ENCODE assay signal across 8 cellular contexts in the genomic region with DNA sequence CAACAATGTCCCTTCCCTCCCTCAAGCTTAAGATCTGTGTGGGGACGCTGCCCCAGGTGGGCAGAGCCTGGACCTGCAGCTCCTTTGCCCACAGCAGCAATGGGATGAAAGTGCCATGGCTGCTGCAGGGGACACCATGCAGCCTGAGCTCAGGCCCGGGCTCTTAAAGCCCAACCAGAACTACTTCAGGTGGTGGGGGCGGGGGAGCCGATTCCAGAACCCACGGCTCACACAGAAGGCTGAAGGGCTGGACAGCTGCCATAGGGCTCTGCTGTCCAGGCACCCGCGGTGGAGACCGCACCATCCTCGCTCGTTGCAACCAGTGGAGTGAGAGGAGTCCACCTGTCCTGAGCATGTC. TPM values are rescaled to one million over a fixed set of nuclear protein-coding genes. Genes with fewer than 3 reads are reported as not detected.
DNase-seq lines count a peak whose midpoint lies in the region; ATAC-seq and TF ChIP-seq lines count a peak whose summit lies in the region.

No MANE protein-coding gene starts in this region.

- H3F3A ChIP-seq in PC-3 (ENCODE audit: low read length, unreplicated experiment): no peaks in the 10 kb centered on the region

- H3K79me2 ChIP-seq in PC-3 (ENCODE audit: low read length): no peaks in the 10 kb centered on the region

- H3K36me3 ChIP-seq in heart right ventricle (peaks cover 0 to 55% (median 39%) of the 10 kb centered on the region in 9 donors), PC-3 (ENCODE audit: low read depth, low read length) (peaks cover 16% of the 10 kb centered on the region; the same call in 1 of the 2 replicates), testis (ENCODE audit: low read depth, missing control alignments) (no peaks in the 10 kb centered on the region), stomach (peaks cover 46 to 72% (median 57%) of the 10 kb centered on the region in 4 donors)

- H3K9ac ChIP-seq in PC-3 (ENCODE audit: low read length): no peak overlapping the region

- no peaks in the 10 kb centered on the region for H3K27me3 ChIP-seq in heart right ventricle
- no peaks in the 10 kb centered on the region for H3K27me3 ChIP-seq in PC-3 (ENCODE audit: low read length)
- no peaks in the 10 kb centered on the region for H3K27me3 ChIP-seq in testis
- H3K27me3 ChIP-seq in stomach: no peaks in the 10 kb centered on the region

- ATAC-seq in heart right ventricle: peak in 5 of 8 donors; percentile 5 to 31 (median 12)
- no peak for ATAC-seq in Right ventricle myocardium inferior
- ATAC-seq in PC-3: peak; percentile 54; the same call in 1 of the 2 replicates
- no peak for ATAC-seq in HG02642 (IDR thresholded peaks at IDR 0.05; ENCODE audit: poor library complexity, unreplicated experiment)

- TF ChIP-seq POLR2A in testis (IDR thresholded peaks at IDR 0.05) (no peak), stomach (IDR thresholded peaks at IDR 0.05) (no peak)

- no peaks in the 10 kb centered on the region for H3K9me2 ChIP-seq in PC-3 (replicated peaks; ENCODE audit: low read length)

- no peaks in the 10 kb centered on the region for H4K20me1 ChIP-seq in PC-3 (ENCODE audit: low read length)

- POLR2A ChIA-PET in PC-3 (lab: Charles Lee; ENCODE audit: unreplicated experiment): interaction anchor here (0.7 kb wide), 1 partner anchor 157 kb away, joined by 3 read pairs; no protein-coding TSS in a partner anchor

- TF ChIP-seq CTCF in heart right ventricle (IDR thresholded peaks at IDR 0.05) (peak in 4 of 9 donors; percentile 2 to 26 (median 16)), PC-3 (conservative IDR thresholded peaks at IDR 0.05; ENCODE audit: low read depth, low read length) (peak; percentile 41), fibroblast of mammary gland (conservative IDR thresholded peaks at IDR 0.05; ENCODE audit: control insufficient read depth, insufficient read depth, low read depth, low read length) (no peak), testis (IDR thresholded peaks at IDR 0.05) (no peak), stomach (IDR thresholded peaks at IDR 0.05) (no peak)

- intact Hi-C loops in heart right ventricle (cut with DNase I) (no loop called here), Right ventricle myocardium inferior (cut with DNase I) (no loop called here), PC-3 (cut with micrococcal nuclease) (no loop called here), testis (cut with DNase I; ENCODE audit: low total_unique reads) (no loop called here), stomach (cut with DNase I; ENCODE audit: low total_unique reads) (no loop called here)

- H3K4me2 ChIP-seq in PC-3 (ENCODE audit: low read length): no peak overlapping the region

- no peak overlapping the region for H2AFZ ChIP-seq in PC-3 (ENCODE audit: low read length)

- no peak overlapping the region for H3K4me3 ChIP-seq in heart right ventricle
- H3K4me3 ChIP-seq in PC-3 (ENCODE audit: low read length): no peak overlapping the region
- H3K4me3 ChIP-seq in fibroblast of mammary gland (ENCODE audit: control insufficient read depth, low read depth, low read length): no peak overlapping the region
- no peak overlapping the region for H3K4me3 ChIP-seq in testis
- H3K4me3 ChIP-seq in stomach: no peak overlapping the region

- 58 to 73% methylated on average over 10 of the region's 10 CpGs for WGBS in heart right ventricle, 2 donors
- 61% methylated on average over 10 of the region's 10 CpGs; no CpG with 5 or more reads in 1 of the 2 donors for WGBS in testis, 2 donors
- 65 to 77% (median 75%) methylated on average over 5 to 10 of the region's 10 CpGs for WGBS in stomach, 5 donors

- H3K9me3 ChIP-seq in heart right ventricle (no peaks in the 10 kb centered on the region), PC-3 (ENCODE audit: low read length) (no peaks in the 10 kb centered on the region), testis (no peaks in the 10 kb centered on the region), stomach (no peaks in the 10 kb centered on the region)

- CTCF ChIA-PET in PC-3 (lab: Charles Lee): interaction anchor here (0.6 kb wide), 1 partner anchor 19 kb away, joined by 6 read pairs; no protein-coding TSS in a partner anchor

- DNase-seq in heart right ventricle (no peak), Right ventricle myocardium inferior (ENCODE audit: missing footprints) (no peak), PC-3 (peak; percentile 22), fibroblast of mammary gland (ENCODE audit: low read depth) (peak; percentile 16), testis (peak; percentile 49), stomach (no peak), putamen (ENCODE audit: low spot score) (no peak)

- H3K27ac ChIP-seq in heart right ventricle: no peak overlapping the region
- no peak overlapping the region for H3K27ac ChIP-seq in PC-3 (ENCODE audit: low read length)
- H3K27ac ChIP-seq in testis: no peak overlapping the region
- H3K27ac ChIP-seq in stomach: peak overlapping the region in 1 of 5 donors; percentile 18

- H3K4me1 ChIP-seq in heart right ventricle: no peaks in the 10 kb centered on the region
- no peaks in the 10 kb centered on the region for H3K4me1 ChIP-seq in PC-3 (ENCODE audit: insufficient read depth, low read length)
- H3K4me1 ChIP-seq in testis: peaks cover 9% of the 10 kb centered on the region
- H3K4me1 ChIP-seq in stomach: peaks cover 0 to 12% (median 3%) of the 10 kb centered on the region in 4 donors

- TF ChIP-seq EP300 in stomach (IDR thresholded peaks at IDR 0.05): no peak

- BruUV-seq in PC-3 (replicated peaks; lab: Mats Ljungman, UMichigan): no TSS peak

RNA-seq across cellular contexts. Expression of a gene that starts 12.5 kb away (rescaled TPM):
- total RNA-seq in heart right ventricle: 10 to 100 TPM; 47.9 to 75.2 (median 62.4) TPM
- polyA plus RNA-seq in heart right ventricle: 10 to 100 TPM; 40.1 to 53.5 TPM
- 49.4 TPM for total RNA-seq in Right ventricle myocardium inferior
- 70.2 and 116 TPM in 2 replicates for total RNA-seq in PC-3 (2014; rRNA removed)
- total RNA-seq in testis: 100 to 1,000 TPM; 146 to 176 TPM
- 134 TPM for polyA plus RNA-seq in testis (ENCODE audit: insufficient read depth, low read depth, low replicate concordance)
- total RNA-seq in stomach: 100 to 1,000 TPM in 1 of 5 donors, 10 to 100 TPM in 4; 35.4 to 121 (median 78.6) TPM
- polyA plus RNA-seq in stomach: 10 to 100 TPM; 40.9 to 46.4 (median 42.3) TPM

RNA-seq across cellular contexts. Expression of a gene that starts 27.5 kb away (rescaled TPM):
- 10 to 100 TPM; 28.9 to 58.4 (median 38.8) TPM for total RNA-seq in heart right ventricle
- 10 to 100 TPM; 24.3 to 27.9 TPM for polyA plus RNA-seq in heart right ventricle
- total RNA-seq in Right ventricle myocardium inferior: 51.7 TPM
- 29.6 and 42.8 TPM in 2 replicates for total RNA-seq in PC-3 (2014; rRNA removed)
- 10 to 100 TPM; 82.0 to 95.0 TPM for total RNA-seq in testis
- 106 TPM for polyA plus RNA-seq in testis (ENCODE audit: insufficient read depth, low read depth, low replicate concordance)
- 100 to 1,000 TPM in 2 of 5 donors, 10 to 100 TPM in 3; 30.3 to 350 (median 64.5) TPM for total RNA-seq in stomach
- polyA plus RNA-seq in stomach: 10 to 100 TPM; 15.0 to 19.1 (median 18.1) TPM

RNA-seq across cellular contexts. Expression of a gene that starts 55.5 kb away (rescaled TPM):
- total RNA-seq in heart right ventricle (10 to 100 TPM; 22.2 to 46.4 (median 26.9) TPM), Right ventricle myocardium inferior (43.8 TPM), PC-3 (2014; rRNA removed) (121 and 138 TPM in 2 replicates), testis (10 to 100 TPM; 49.1 to 87.0 TPM), stomach (100 to 1,000 TPM in 1 of 5 donors, 10 to 100 TPM in 4; 20.5 to 116 (median 29.7) TPM)
- polyA plus RNA-seq in heart right ventricle (10 to 100 TPM; 44.4 to 66.5 TPM), testis (ENCODE audit: insufficient read depth, low read depth, low replicate concordance) (47.2 TPM), stomach (10 to 100 TPM; 10.5 to 29.8 (median 26.4) TPM)

RNA-seq across cellular contexts. Expression of a gene that starts 55.8 kb away (rescaled TPM):
- total RNA-seq in heart right ventricle (100 to 1,000 TPM; 194 to 279 (median 234) TPM), Right ventricle myocardium inferior (298 TPM), PC-3 (2014; rRNA removed) (661 and 1,148 TPM in 2 replicates), testis (10 to 100 TPM; 32.9 to 48.4 TPM), stomach (100 to 1,000 TPM in 1 of 5 donors, 10 to 100 TPM in 4; 13.8 to 407 (median 63.4) TPM)
- polyA plus RNA-seq in heart right ventricle (100 to 1,000 TPM; 148 to 279 TPM), testis (ENCODE audit: insufficient read depth, low read depth, low replicate concordance) (97.3 TPM), stomach (100 to 1,000 TPM; 130 to 160 (median 152) TPM)

Comparison
In these comparisons a context has a peak if more than half of its experiments do, and no peak if none do; other contexts are left out.
1. ATAC-seq: peak in heart right ventricle (5 of 8) and PC-3 (single experiment); none in Right ventricle myocardium inferior (single experiment) and HG02642 (single experiment).
2. DNase-seq: peak in PC-3 (single experiment), fibroblast of mammary gland (single experiment) and testis (single experiment); none in heart right ventricle (0 of 2), Right ventricle myocardium inferior (single experiment), stomach (single experiment) and putamen (single experiment).